In the genomic region with DNA sequence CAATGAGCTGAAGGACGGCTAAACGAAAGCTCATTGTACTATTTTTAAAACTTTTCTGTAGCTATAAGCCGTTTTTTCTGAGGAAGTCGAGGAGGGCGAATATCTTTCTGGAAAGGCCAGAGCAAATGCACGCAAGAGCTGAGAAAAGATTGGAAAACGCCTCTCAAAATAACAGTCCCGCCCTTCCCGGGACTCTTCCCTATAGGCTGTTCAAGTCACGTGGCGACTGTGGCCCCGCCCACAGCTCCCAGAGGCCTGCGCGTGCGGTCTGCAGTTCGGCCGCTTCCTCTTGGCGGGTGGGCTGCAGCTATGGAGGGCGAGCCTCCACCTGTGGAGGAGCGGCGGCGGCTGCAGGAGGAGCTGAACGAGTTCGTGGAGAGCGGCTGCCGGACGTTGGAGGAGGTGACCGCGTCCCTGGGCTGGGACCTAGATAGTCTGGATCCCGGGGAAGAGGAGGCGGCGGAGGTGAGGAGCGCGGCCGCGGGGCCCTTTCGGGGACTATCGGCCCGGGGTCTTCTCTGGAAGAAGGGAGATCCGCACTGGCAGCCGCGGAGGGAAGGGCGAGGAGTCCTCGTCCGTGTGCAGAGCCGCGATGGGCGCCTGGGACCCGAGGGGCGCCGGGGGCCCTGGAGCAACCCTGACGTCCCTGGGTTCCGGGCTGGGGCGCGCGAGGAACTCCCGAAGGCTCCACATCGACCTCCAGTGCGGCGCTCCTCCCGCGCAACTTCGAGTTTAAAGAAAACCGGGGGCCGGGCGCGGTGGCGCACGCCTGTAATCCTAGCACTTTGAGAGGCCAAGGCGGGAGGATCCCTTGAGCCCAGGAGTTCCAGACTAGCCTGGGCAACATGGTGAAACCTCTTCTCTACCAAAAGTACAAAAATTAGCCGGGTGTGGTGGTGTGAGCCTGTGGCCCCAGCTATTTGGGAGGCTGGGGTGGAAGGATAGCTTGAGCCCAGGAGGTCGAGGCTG, we compare ENCODE assay signal across 8 cellular contexts. TPM values are rescaled to one million over a fixed set of nuclear protein-coding genes. Genes with fewer than 3 reads are reported as not detected.
A peak's percentile ranks its signal among the peaks of the same experiment; 100 is the strongest.
DNase-seq lines count a peak whose midpoint lies in the region; ATAC-seq and TF ChIP-seq lines count a peak whose summit lies in the region.

A gene with protein sequence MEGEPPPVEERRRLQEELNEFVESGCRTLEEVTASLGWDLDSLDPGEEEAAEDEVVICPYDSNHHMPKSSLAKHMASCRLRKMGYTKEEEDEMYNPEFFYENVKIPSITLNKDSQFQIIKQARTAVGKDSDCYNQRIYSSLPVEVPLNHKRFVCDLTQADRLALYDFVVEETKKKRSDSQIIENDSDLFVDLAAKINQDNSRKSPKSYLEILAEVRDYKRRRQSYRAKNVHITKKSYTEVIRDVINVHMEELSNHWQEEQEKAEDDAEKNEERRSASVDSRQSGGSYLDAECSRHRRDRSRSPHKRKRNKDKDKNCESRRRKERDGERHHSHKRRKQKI (plus strand): TSS at position 250 of the 969 bp plus-strand sequence. CDS start 60 bp downstream, at position 310.

- H3K27me3 ChIP-seq in spleen (replicated peaks in 1 of 7): no peaks in the 10 kb centered on the region

- intact Hi-C loops in spleen (cut with DNase I; ENCODE audit: low total_unique reads): no loop called here

- H3K9me3 ChIP-seq in spleen: no peaks in the 10 kb centered on the region

- peak in 2 of 3 donors; percentile 62 to 68 for TF ChIP-seq POLR2A in spleen (IDR thresholded peaks at IDR 0.05)

- H3K27ac ChIP-seq in spleen: peak within 1 kb of the TSS; percentile 69 to 90 (median 83)

- CTCF ChIA-PET in AG04449 (lab: Yijun Ruan, JAX): interaction anchor here (0.9 to 5.5 kb wide), 5 partner anchors 25 to 469 kb away, joined by 3 to 26 read pairs (median 7); no protein-coding TSS in a partner anchor

- TF ChIP-seq CTCF in AG04449 (IDR thresholded peaks at IDR 0.05; ENCODE audit: insufficient read depth, low read length, missing control alignments) (no peak), WI38 (IDR thresholded peaks at IDR 0.05; ENCODE audit: low read depth, low read length) (no peak), cardiac fibroblast (IDR thresholded peaks at IDR 0.05; ENCODE audit: low read depth, low read length) (no peak), spleen (IDR thresholded peaks at IDR 0.05 in 8 of 11, conservative IDR thresholded peaks at IDR 0.05 in 3 of 11) (peak in 3 of 11 experiments; percentile 18 to 38 (median 24))

- DNase-seq in AG04449 (ENCODE audit: low read depth, low spot score) (peak; percentile 54), NCI-H2227 treated with DMSO at 0.1 percent for 48 hours (lab: John Stamatoyannopoulos, UW) (peak; percentile 91), cardiac fibroblast (ENCODE audit: low read depth in 2 of 2) (peak; percentile 94), inferior parietal cortex (ENCODE audit: extremely low spot score) (peak; percentile 96), spleen (peak; percentile 96)

- H3K36me3 ChIP-seq in spleen: peaks cover 0 to 22% (median 11%) of the 10 kb centered on the region in 6 donors

- POLR2A ChIA-PET in AG04449 (lab: Yijun Ruan, JAX): interaction anchor here (0.7 to 1.2 kb wide), 5 partner anchors 10 to 201 kb away, joined by 3 to 4 read pairs (median 3); a partner anchor contains a TSS

- H3K4me3 ChIP-seq in AG04449 (ENCODE audit: low read depth, low read length) (peak within 1 kb of the TSS; percentile 81), WI38 (ENCODE audit: low read depth, low read length) (peak within 1 kb of the TSS; percentile 77), cardiac fibroblast (replicated peaks in 1 of 2; ENCODE audit: low read depth in 2 of 2, low read length in 2 of 2) (peak within 1 kb of the TSS; percentile 89 to 96), spleen (peak within 1 kb of the TSS; percentile 93 to 100 (median 96))

- 1% methylated on average over 53 to 72 of the region's 72 CpGs for WGBS in spleen, 5 donors

- peaks cover 14 to 42% (median 34%) of the 10 kb centered on the region in 6 donors for H3K4me1 ChIP-seq in spleen

- peak; percentile 99 for ATAC-seq in GM18907 (IDR thresholded peaks at IDR 0.05; ENCODE audit: unreplicated experiment)
- ATAC-seq in HG03159 (IDR thresholded peaks at IDR 0.05; ENCODE audit: unreplicated experiment): peak; percentile 100

RNA-seq across cellular contexts. Expression of the gene that starts here (rescaled TPM):
- 10 to 100 TPM; 13.8 to 23.8 (median 14.9) TPM for total RNA-seq in spleen
- polyA plus RNA-seq in spleen: 1 to 10 TPM; 4.8 to 7.4 (median 5.7) TPM

Comparison
In these comparisons a context has a peak if more than half of its experiments do, and no peak if none do; other contexts are left out.
1. Peak in every context shown above with its lines: DNase-seq, ATAC-seq, H3K4me3 ChIP-seq and H3K27ac ChIP-seq.